ENCODE assay signal across 1 cellular context in genomic region chr15:83842281-83842680, GRCh38.
TF ChIP-seq lines count a peak whose summit lies in the region.

No MANE protein-coding gene starts in this region.

TF ChIP-seq in H1, 55 proteins besides CTCF, POLR2A, EP300 and RAD21:
- no peak for TF ChIP-seq KDM1A (IDR thresholded peaks at IDR 0.05; ENCODE audit: borderline replicate concordance, low read length)
